8 cellular contexts compared by ENCODE assay signal in the genomic region with DNA sequence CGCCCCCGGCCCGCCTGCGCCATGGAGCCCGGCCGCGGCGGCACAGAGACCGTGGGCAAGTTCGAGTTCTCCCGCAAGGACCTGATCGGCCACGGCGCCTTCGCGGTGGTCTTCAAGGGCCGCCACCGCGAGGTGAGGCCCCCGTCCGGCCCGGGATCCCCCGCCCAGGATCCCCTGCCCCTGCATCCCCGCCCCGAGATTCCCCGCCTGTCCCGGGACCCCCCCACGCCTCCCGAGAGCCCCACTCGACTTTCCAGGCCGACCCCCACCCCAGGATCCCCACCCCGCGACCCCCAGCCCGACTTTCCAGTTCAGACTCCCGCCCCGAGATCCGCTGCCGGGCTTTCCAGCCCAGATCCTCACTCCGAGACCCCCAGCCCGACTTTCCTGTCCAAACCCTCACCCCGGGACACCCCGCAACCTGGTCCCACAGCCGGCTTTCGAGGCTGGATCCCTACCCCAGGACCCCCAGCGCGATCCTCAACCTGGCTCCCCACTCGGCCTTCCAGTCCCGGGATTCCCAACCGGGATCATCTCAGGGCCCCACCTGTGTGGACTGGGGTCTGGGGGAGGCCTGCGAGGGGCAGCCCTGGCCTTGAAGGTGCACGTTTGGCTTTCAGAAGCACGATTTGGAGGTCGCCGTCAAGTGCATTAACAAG. TPM values are rescaled to one million over a fixed set of nuclear protein-coding genes. Genes with fewer than 3 reads are reported as not detected.
DNase-seq lines count a peak whose midpoint lies in the region; ATAC-seq and TF ChIP-seq lines count a peak whose summit lies in the region.

No MANE protein-coding gene starts in this region.

- peaks cover 25% of the 10 kb centered on the region for H3K4me1 ChIP-seq in mammary epithelial cell (ENCODE audit: insufficient read depth, low read length)
- peaks cover 5 to 21% (median 13%) of the 10 kb centered on the region in 4 donors for H3K4me1 ChIP-seq in liver (ENCODE audit: control insufficient read depth in 4 of 4, insufficient read depth in 4 of 4, low read length in 3 of 4)
- peaks cover 0 to 38% (median 15%) of the 10 kb centered on the region in 4 donors for H3K4me1 ChIP-seq in tibial artery

- CTCF ChIA-PET in mammary epithelial cell (lab: Charles Lee; ENCODE audit: low non-redundant PET), result no interaction called here

- no TSS peak for BruUV-seq in mammary epithelial cell (replicated peaks; lab: Mats Ljungman, UMichigan)

- peak overlapping the region; percentile 95 for H3K4me2 ChIP-seq in mammary epithelial cell (ENCODE audit: insufficient read depth, low read depth, low read length)

- peak overlapping the region; percentile 67 for H3K4me3 ChIP-seq in Jurkat, Clone E6-1 (ENCODE audit: low read length)
- peak overlapping the region; percentile 60 to 75 (median 63) for H3K4me3 ChIP-seq in mammary epithelial cell (replicated peaks in 1 of 3; ENCODE audit: insufficient read depth in 1 of 3, low read depth in 2 of 3, low read length in 3 of 3)
- peak overlapping the region; percentile 86 to 94 (median 87) for H3K4me3 ChIP-seq in liver (ENCODE audit: low read depth in 1 of 3, low read length in 3 of 3)
- peak overlapping the region; percentile 82 to 91 for H3K4me3 ChIP-seq in tibial artery

- H3K9ac ChIP-seq in mammary epithelial cell (ENCODE audit: insufficient read depth, low read length) (peak overlapping the region; percentile 63), liver (ENCODE audit: low read depth in 1 of 2, low read length in 2 of 2) (peak overlapping the region; percentile 86 to 100)

- WGBS in mammary epithelial cell (ENCODE audit: low coverage, missing lambda C conversion rate), result 10% methylated on average over 15 of the region's 54 CpGs
- 3% methylated on average over 54 of the region's 54 CpGs for WGBS in liver

- H3K9me3 ChIP-seq in mammary epithelial cell (replicated peaks; ENCODE audit: insufficient read depth, low read length), result no peaks in the 10 kb centered on the region
- no peaks in the 10 kb centered on the region for H3K9me3 ChIP-seq in liver (ENCODE audit: control insufficient read depth in 4 of 4, low read length in 3 of 4)
- H3K9me3 ChIP-seq in tibial artery, result no peaks in the 10 kb centered on the region

- H2AFZ ChIP-seq in mammary epithelial cell (ENCODE audit: low read depth, low read length), result peak overlapping the region; percentile 91

- ATAC-seq in GM21390 (IDR thresholded peaks at IDR 0.05; ENCODE audit: unreplicated experiment), result no peak

- intact Hi-C loops in mammary epithelial cell (cut with micrococcal nuclease), result no loop called here
- intact Hi-C loops in tibial artery (cut with DNase I; ENCODE audit: low total_unique reads), result loop anchor here (5.0 kb wide), 2 partner anchors 52 to 597 kb away; a partner anchor contains a TSS

- TF ChIP-seq CTCF in GM13976 (IDR thresholded peaks at IDR 0.05; ENCODE audit: borderline replicate concordance, control extremely low read depth, extremely low read depth, insufficient read depth, missing control alignments) (no peak), mammary epithelial cell (conservative IDR thresholded peaks at IDR 0.05 in 1 of 2, IDR thresholded peaks at IDR 0.05 in 1 of 2; ENCODE audit: extremely low read depth in 1 of 2, insufficient read depth in 1 of 2, low read depth in 1 of 2, low read length in 2 of 2) (no peak), liver (IDR thresholded peaks at IDR 0.05; ENCODE audit: low read depth, low read length, missing input control) (no peak), tibial artery (IDR thresholded peaks at IDR 0.05) (no peak)

- in situ Hi-C loops in GM13976 (cut with MboI; ENCODE audit: low sequenced_read_pairs, unreplicated experiment) (no loop called here), mammary epithelial cell (cut with MboI; ENCODE audit: low sequenced_read_pairs in 2 of 2) (no loop called here)

- H3K27ac ChIP-seq in mammary epithelial cell (ENCODE audit: insufficient read depth, low read depth, low read length) (peak overlapping the region; percentile 74), liver (ENCODE audit: low read depth in 1 of 2, low read length in 2 of 2) (peak overlapping the region; percentile 95 to 98), tibial artery (peak overlapping the region; percentile 95 to 98)

- H3K36me3 ChIP-seq in mammary epithelial cell (ENCODE audit: insufficient read depth, low read length) (no peaks in the 10 kb centered on the region), liver (ENCODE audit: control insufficient read depth in 4 of 4, insufficient read depth in 3 of 4, low read depth in 1 of 4, low read length in 3 of 4) (peaks cover 0 to 3% (median 0%) of the 10 kb centered on the region in 4 donors), tibial artery (peaks cover 0 to 30% (median 22%) of the 10 kb centered on the region in 3 donors)

- H3K79me2 ChIP-seq in mammary epithelial cell (ENCODE audit: insufficient read depth, low read length), result peaks cover 7% of the 10 kb centered on the region

- TF ChIP-seq RAD21 in liver (IDR thresholded peaks at IDR 0.05), result no peak

- H3K27me3 ChIP-seq in mammary epithelial cell (ENCODE audit: insufficient read depth, low read length), result no peaks in the 10 kb centered on the region
- H3K27me3 ChIP-seq in liver (ENCODE audit: control insufficient read depth in 4 of 4, insufficient read depth in 4 of 4, low read length in 3 of 4), result no peaks in the 10 kb centered on the region
- H3K27me3 ChIP-seq in tibial artery, result no peaks in the 10 kb centered on the region

- no peaks in the 10 kb centered on the region for H4K20me1 ChIP-seq in mammary epithelial cell (ENCODE audit: insufficient read depth, low read length)

- dilution Hi-C loops in mammary epithelial cell (cut with HindIII; ENCODE audit: low sequenced_read_pairs), result no loop called here

- DNase-seq in GM13976 (ENCODE audit: low spot score) (peak; percentile 53), mammary epithelial cell (no peak), tibial artery (peak in 1 of 2 donors; percentile 74), NCI-H2029 (lab: John Stamatoyannopoulos, UW) (no peak), DMS 273 treated with DMSO at 0.1 percent for 48 hours (lab: John Stamatoyannopoulos, UW) (no peak)
- no peak for DNase-seq in Jurkat, Clone E6-1 (ENCODE audit: low read depth, low spot score)

TF ChIP-seq in liver, 16 proteins besides CTCF, POLR2A, EP300 and RAD21:
- TF ChIP-seq, protein P1, sequence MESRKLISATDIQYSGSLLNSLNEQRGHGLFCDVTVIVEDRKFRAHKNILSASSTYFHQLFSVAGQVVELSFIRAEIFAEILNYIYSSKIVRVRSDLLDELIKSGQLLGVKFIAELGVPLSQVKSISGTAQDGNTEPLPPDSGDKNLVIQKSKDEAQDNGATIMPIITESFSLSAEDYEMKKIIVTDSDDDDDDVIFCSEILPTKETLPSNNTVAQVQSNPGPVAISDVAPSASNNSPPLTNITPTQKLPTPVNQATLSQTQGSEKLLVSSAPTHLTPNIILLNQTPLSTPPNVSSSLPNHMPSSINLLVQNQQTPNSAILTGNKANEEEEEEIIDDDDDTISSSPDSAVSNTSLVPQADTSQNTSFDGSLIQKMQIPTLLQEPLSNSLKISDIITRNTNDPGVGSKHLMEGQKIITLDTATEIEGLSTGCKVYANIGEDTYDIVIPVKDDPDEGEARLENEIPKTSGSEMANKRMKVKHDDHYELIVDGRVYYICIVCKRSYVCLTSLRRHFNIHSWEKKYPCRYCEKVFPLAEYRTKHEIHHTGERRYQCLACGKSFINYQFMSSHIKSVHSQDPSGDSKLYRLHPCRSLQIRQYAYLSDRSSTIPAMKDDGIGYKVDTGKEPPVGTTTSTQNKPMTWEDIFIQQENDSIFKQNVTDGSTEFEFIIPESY (IDR thresholded peaks at IDR 0.05), result no peak
- TF ChIP-seq, protein P2, sequence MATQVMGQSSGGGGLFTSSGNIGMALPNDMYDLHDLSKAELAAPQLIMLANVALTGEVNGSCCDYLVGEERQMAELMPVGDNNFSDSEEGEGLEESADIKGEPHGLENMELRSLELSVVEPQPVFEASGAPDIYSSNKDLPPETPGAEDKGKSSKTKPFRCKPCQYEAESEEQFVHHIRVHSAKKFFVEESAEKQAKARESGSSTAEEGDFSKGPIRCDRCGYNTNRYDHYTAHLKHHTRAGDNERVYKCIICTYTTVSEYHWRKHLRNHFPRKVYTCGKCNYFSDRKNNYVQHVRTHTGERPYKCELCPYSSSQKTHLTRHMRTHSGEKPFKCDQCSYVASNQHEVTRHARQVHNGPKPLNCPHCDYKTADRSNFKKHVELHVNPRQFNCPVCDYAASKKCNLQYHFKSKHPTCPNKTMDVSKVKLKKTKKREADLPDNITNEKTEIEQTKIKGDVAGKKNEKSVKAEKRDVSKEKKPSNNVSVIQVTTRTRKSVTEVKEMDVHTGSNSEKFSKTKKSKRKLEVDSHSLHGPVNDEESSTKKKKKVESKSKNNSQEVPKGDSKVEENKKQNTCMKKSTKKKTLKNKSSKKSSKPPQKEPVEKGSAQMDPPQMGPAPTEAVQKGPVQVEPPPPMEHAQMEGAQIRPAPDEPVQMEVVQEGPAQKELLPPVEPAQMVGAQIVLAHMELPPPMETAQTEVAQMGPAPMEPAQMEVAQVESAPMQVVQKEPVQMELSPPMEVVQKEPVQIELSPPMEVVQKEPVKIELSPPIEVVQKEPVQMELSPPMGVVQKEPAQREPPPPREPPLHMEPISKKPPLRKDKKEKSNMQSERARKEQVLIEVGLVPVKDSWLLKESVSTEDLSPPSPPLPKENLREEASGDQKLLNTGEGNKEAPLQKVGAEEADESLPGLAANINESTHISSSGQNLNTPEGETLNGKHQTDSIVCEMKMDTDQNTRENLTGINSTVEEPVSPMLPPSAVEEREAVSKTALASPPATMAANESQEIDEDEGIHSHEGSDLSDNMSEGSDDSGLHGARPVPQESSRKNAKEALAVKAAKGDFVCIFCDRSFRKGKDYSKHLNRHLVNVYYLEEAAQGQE (IDR thresholded peaks at IDR 0.05), result no peak
- TF ChIP-seq GABPA (IDR thresholded peaks at IDR 0.05 in 1 of 2, conservative IDR thresholded peaks at IDR 0.05 in 1 of 2), result no peak

RNA-seq across cellular contexts. Expression of a gene that starts 0.7 kb away (rescaled TPM):
- 36.2 TPM for polyA plus RNA-seq in Jurkat, Clone E6-1 (2012; ENCODE audit: insufficient read depth, insufficient read length)
- 10 to 100 TPM in 1 of 2 donors, 1 to 10 TPM in 1; 9.8 to 19.0 TPM for total RNA-seq in mammary epithelial cell
- 6.2 TPM for polyA plus RNA-seq in mammary epithelial cell
- 2.7 TPM for polyA minus RNA-seq in mammary epithelial cell
- total RNA-seq in liver, result 10 to 100 TPM; 14.1 to 41.7 TPM
- 10 to 100 TPM; 12.5 to 16.1 TPM for polyA plus RNA-seq in liver

RNA-seq across cellular contexts. Expression of a gene that starts 34.0 kb away (rescaled TPM):
- polyA plus RNA-seq in Jurkat, Clone E6-1 (2012; ENCODE audit: insufficient read depth, insufficient read length), result 49.7 TPM
- total RNA-seq in mammary epithelial cell, result 10 to 100 TPM in 1 of 2 donors, 1 to 10 TPM in 1; 7.3 to 51.3 TPM
- polyA plus RNA-seq in mammary epithelial cell, result 33.6 TPM
- 6.4 TPM for polyA minus RNA-seq in mammary epithelial cell
- total RNA-seq in liver, result 10 to 100 TPM in 1 of 2 donors, 1 to 10 TPM in 1; 9.2 to 12.1 TPM
- 10 to 100 TPM in 1 of 2 donors, 1 to 10 TPM in 1; 6.1 to 24.4 TPM for polyA plus RNA-seq in liver

RNA-seq across cellular contexts. Expression of a gene that starts 54.6 kb away (rescaled TPM):
- 31.4 TPM for polyA plus RNA-seq in Jurkat, Clone E6-1 (2012; ENCODE audit: insufficient read depth, insufficient read length)
- total RNA-seq in mammary epithelial cell (10 to 100 TPM; 15.5 to 48.0 TPM), liver (10 to 100 TPM in 1 of 2 donors, 1 to 10 TPM in 1; 9.0 to 12.4 TPM)
- polyA plus RNA-seq in mammary epithelial cell (3.6 TPM), liver (1 to 10 TPM; 4.7 to 5.3 TPM)
- polyA minus RNA-seq in mammary epithelial cell, result 30.6 TPM
